19 cellular contexts compared by ENCODE assay signal in genomic region chr10:111990734-111991133, GRCh38.
DNase-seq lines count a peak whose midpoint lies in the region; ATAC-seq and TF ChIP-seq lines count a peak whose summit lies in the region.
"Had no signal": no experiment of that assay in that cellular context is flagged by ENCODE, and none has a peak within 500 bp of the region (broad histone marks: within the 10 kb centered on the region; RNA-seq: fewer than 3 reads in every experiment).

No MANE protein-coding gene starts in this region.

- H3K4me1 ChIP-seq in left ventricle myocardium inferior (no peaks in the 10 kb centered on the region), hepatocyte (ENCODE audit: insufficient read depth) (no peaks in the 10 kb centered on the region)
- H3K4me1 ChIP-seq: Caco-2, spleen, upper lobe of left lung had no signal

- H2AFZ ChIP-seq in hepatocyte: no peak overlapping the region

- no peak for DNase-seq in left ventricle myocardium inferior
- no peak for DNase-seq in cardiac septum (ENCODE audit: low spot score)
- peak; percentile 59 for DNase-seq in SK-N-DZ (ENCODE audit: low spot score)
- no peak for DNase-seq in hepatocyte (ENCODE audit: low spot score)
- DNase-seq in activated T-cell treated with anti-CD3 and anti-CD28 coated beads, Interleukin-2, amount 50 U/mL, for 48 hours: no peak
- DNase-seq in GM10266 (ENCODE audit: extremely low spot score): no peak
- no peak for DNase-seq in KG1 (lab: John Stamatoyannopoulos, UW)
- DNase-seq: activated gamma-delta T cell treated with Interleukin-2 at 50 U/mL for 16 hours; aorta; left colon; NCI-H2029 treated with DMSO at 0.1 percent for 48 hours; NCI-H524 treated with DMSO at 0.1 percent for 48 hours; spleen; stimulated activated naive CD4-positive, alpha-beta T cell; T-helper 1 cell; upper lobe of left lung had no signal

- TF ChIP-seq CTCF in left ventricle myocardium inferior (IDR thresholded peaks at IDR 0.05; ENCODE audit: borderline replicate concordance) (peak; percentile 13), hepatocyte (IDR thresholded peaks at IDR 0.05; ENCODE audit: poor library complexity) (peak; percentile 24), GM10266 (IDR thresholded peaks at IDR 0.05; ENCODE audit: control insufficient read depth, insufficient read depth, low read depth, missing control alignments) (no peak)

- H3K4me2 ChIP-seq in hepatocyte: no peak overlapping the region

- intact Hi-C loops in left ventricle myocardium inferior (cut with micrococcal nuclease): no loop called here
- intact Hi-C loops in cardiac septum (cut with DNase I): no loop called here

- no peak for ATAC-seq in HG03439 (IDR thresholded peaks at IDR 0.05; ENCODE audit: unreplicated experiment)
- ATAC-seq: activated CD4-positive, CD25-positive, alpha-beta regulatory T cell treated with anti-CD3 and anti-CD28 coated beads, Interleukin-2, amount 50 U/mL, for 24 hours; left colon had no signal

- H4K20me1 ChIP-seq in hepatocyte (ENCODE audit: insufficient read depth, poor library complexity, severe bottlenecking): no peaks in the 10 kb centered on the region

- H3K9me2 ChIP-seq in hepatocyte (replicated peaks; ENCODE audit: insufficient read depth): no peaks in the 10 kb centered on the region

- H3K27ac ChIP-seq in left ventricle myocardium inferior (replicated peaks) (no peak overlapping the region), hepatocyte (no peak overlapping the region)
- H3K27ac ChIP-seq: spleen, upper lobe of left lung had no signal

- H3K4me3 ChIP-seq in left ventricle myocardium inferior: no peak overlapping the region
- no peak overlapping the region for H3K4me3 ChIP-seq in hepatocyte
- H3K4me3 ChIP-seq: spleen, upper lobe of left lung had no signal

- peaks cover 9% of the 10 kb centered on the region for H3K9me3 ChIP-seq in left ventricle myocardium inferior (replicated peaks)
- no peaks in the 10 kb centered on the region for H3K9me3 ChIP-seq in hepatocyte (ENCODE audit: low read depth)
- H3K9me3 ChIP-seq: Caco-2, upper lobe of left lung had no signal

- 78% methylated on average over 3 of the region's 3 CpGs for WGBS in hepatocyte (ENCODE audit: low lambda C conversion rate, missing lambda C conversion rate)

- no peaks in the 10 kb centered on the region for H3K36me3 ChIP-seq in left ventricle myocardium inferior
- H3K36me3 ChIP-seq in hepatocyte (replicated peaks; ENCODE audit: insufficient read depth, low read depth): no peaks in the 10 kb centered on the region
- H3K36me3 ChIP-seq: spleen, upper lobe of left lung had no signal

- no peaks in the 10 kb centered on the region for H3K79me2 ChIP-seq in hepatocyte

- H3K27me3 ChIP-seq in left ventricle myocardium inferior (ENCODE audit: low read depth) (peaks cover 34% of the 10 kb centered on the region), hepatocyte (no peaks in the 10 kb centered on the region)
- H3K27me3 ChIP-seq: spleen, upper lobe of left lung had no signal
